ENCODE assay signal across 11 cellular contexts in the genomic region with DNA sequence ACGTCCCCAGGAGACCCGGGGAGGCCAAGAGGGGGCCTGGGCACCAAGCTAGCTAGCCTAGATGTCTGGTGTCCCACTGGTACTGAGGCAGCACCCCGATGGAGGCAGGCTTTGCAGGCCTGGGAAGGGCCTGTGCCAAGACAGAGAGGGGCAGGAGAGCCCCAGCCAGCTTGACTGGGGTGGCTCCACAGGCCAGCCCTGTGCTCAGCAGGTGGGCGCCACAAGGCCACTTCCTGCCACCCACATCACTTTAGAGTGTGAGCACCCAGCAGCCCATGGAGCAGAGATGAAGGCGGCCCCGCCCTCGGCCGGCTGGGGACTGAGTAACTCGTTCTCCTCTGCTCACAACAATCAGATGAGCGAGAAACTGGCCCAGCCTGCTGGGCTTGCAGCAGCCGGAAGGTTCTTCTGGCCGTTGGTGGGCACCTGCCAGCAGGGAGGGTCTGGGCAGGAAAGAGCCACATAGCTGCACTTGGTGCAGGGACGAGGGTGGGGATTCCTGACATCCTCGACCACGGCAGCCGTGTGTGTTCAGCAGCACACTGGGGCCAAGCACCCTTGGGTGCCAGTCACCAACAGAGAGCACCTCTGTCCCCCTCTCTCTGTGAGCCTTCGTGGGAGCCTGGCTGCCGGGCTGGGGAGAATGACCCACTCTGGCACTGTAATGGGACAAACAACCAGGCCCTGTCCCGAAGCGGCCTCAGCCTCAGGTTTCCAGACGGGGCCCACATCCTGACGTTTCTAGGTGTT. TPM values are rescaled to one million over a fixed set of nuclear protein-coding genes. Genes with fewer than 3 reads are reported as not detected.
DNase-seq lines count a peak whose midpoint lies in the region; ATAC-seq and TF ChIP-seq lines count a peak whose summit lies in the region.
"Had no signal": no experiment of that assay in that cellular context is flagged by ENCODE, and none has a peak within 500 bp of the region (broad histone marks: within the 10 kb centered on the region; RNA-seq: fewer than 3 reads in every experiment).

No MANE protein-coding gene starts in this region.

- no peak overlapping the region for H3K4me3 ChIP-seq in GM23248
- H3K4me3 ChIP-seq in right cardiac atrium (ENCODE audit: low read length): no peak overlapping the region
- no peak overlapping the region for H3K4me3 ChIP-seq in stomach
- H3K4me3 ChIP-seq: smooth muscle cell had no signal

- H3K36me3 ChIP-seq in GM23248 (ENCODE audit: low read depth) (no peaks in the 10 kb centered on the region), stomach (no peaks in the 10 kb centered on the region)

- 0 out of 2 replicates have a peak overlapping the region, but pooled peaks have one; percentile 12 for H3K9ac ChIP-seq in GM23248

- H3K27ac Mint-ChIP-seq in T-cell: no peak overlapping the region
- H3K27ac Mint-ChIP-seq: memory B cell had no signal

- no peaks in the 10 kb centered on the region for H3K9me2 ChIP-seq in GM23248 (ENCODE audit: insufficient read depth)

- peaks cover 16 to 37% (median 30%) of the 10 kb centered on the region in 3 donors for H3K4me1 Mint-ChIP-seq in T-cell

- in situ Hi-C loops in GM23248 (cut with MboI): no loop called here

- H3K79me2 ChIP-seq in GM23248 (ENCODE audit: insufficient read depth): peaks cover 95% of the 10 kb centered on the region

- no peaks in the 10 kb centered on the region for H3K36me3 Mint-ChIP-seq in T-cell
- H3K36me3 Mint-ChIP-seq: memory B cell had no signal

- no peak for TF ChIP-seq CTCF in stomach (IDR thresholded peaks at IDR 0.05)

- POLR2A ChIA-PET in T-cell (lab: Charles Lee): no interaction called here

- H3K4me2 ChIP-seq in GM23248 (ENCODE audit: unreplicated experiment): peak overlapping the region; percentile 35
- H3K4me2 ChIP-seq: smooth muscle cell had no signal

- CTCF ChIA-PET in T-cell (lab: Charles Lee): no interaction called here

- 67 to 70% methylated on average over 19 to 22 of the region's 22 CpGs for WGBS in GM23248 (ENCODE audit: low coverage in 1 of 2, low lambda C conversion rate in 2 of 2, missing lambda C conversion rate in 2 of 2), 2 experiments
- WGBS in right cardiac atrium: 86% methylated on average over 22 of the region's 22 CpGs
- WGBS in stomach, 5 donors: 71 to 92% (median 77%) methylated on average over 17 to 22 of the region's 22 CpGs

- no peak for TF ChIP-seq POLR2A in stomach (IDR thresholded peaks at IDR 0.05)

- H3F3A ChIP-seq in GM23248 (ENCODE audit: insufficient read depth): 0 out of 2 replicates have a peak, but pooled peaks cover 9% of the 10 kb centered on the region

- H4K20me1 ChIP-seq in GM23248 (ENCODE audit: insufficient read depth): no peaks in the 10 kb centered on the region

- H3K27me3 ChIP-seq in GM23248 (replicated peaks; ENCODE audit: insufficient read depth) (no peaks in the 10 kb centered on the region), right cardiac atrium (ENCODE audit: control insufficient read depth, insufficient read depth) (no peaks in the 10 kb centered on the region), stomach (no peaks in the 10 kb centered on the region)

- intact Hi-C loops in right cardiac atrium (cut with DNase I): no loop called here
- intact Hi-C loops in stomach (cut with DNase I; ENCODE audit: low total_unique reads): no loop called here

- no peak for TF ChIP-seq EP300 in stomach (IDR thresholded peaks at IDR 0.05)

- H3K4me3 Mint-ChIP-seq in T-cell: peak overlapping the region in 1 of 3 donors; percentile 37
- H3K4me3 Mint-ChIP-seq: memory B cell had no signal

- no peaks in the 10 kb centered on the region for H3K9me3 Mint-ChIP-seq in T-cell
- H3K9me3 Mint-ChIP-seq: memory B cell had no signal

- H3K4me1 ChIP-seq in GM23248 (ENCODE audit: insufficient read depth) (peaks cover 70% of the 10 kb centered on the region), right cardiac atrium (ENCODE audit: control insufficient read depth, insufficient read depth, low read length) (peaks cover 27% of the 10 kb centered on the region), stomach (peaks cover 53 to 100% (median 78%) of the 10 kb centered on the region in 4 donors)

- H2AFZ ChIP-seq in GM23248: no peak overlapping the region

- peak; percentile 68 for DNase-seq in GM23248
- DNase-seq in T-cell: peak in 10 of 34 experiments; percentile 15 to 51 (median 28)
- DNase-seq in right cardiac atrium: peak; percentile 12 to 51 (median 41)
- no peak for DNase-seq in stomach
- DNase-seq in DMS153 (lab: John Stamatoyannopoulos, UW): no peak
- no peak for DNase-seq in DMS153 treated with DMSO at 0.1 percent for 48 hours (lab: John Stamatoyannopoulos, UW; ENCODE audit: unreplicated experiment)
- DNase-seq in AML-193 (lab: John Stamatoyannopoulos, UW): no peak
- DNase-seq: activated effector memory CD4-positive, alpha-beta T cell treated with Interleukin-2 at 50 U/mL for 16 hours; cortex of kidney had no signal

- H3K9me3 ChIP-seq in GM23248 (ENCODE audit: low read depth) (no peaks in the 10 kb centered on the region), right cardiac atrium (ENCODE audit: control insufficient read depth, low read length) (no peaks in the 10 kb centered on the region), stomach (no peaks in the 10 kb centered on the region)

- ATAC-seq in T-cell (replicated peaks in 1 of 4) (peak; percentile 32 to 62 (median 46)), right cardiac atrium (no peak)

- no peak overlapping the region for H3K27ac ChIP-seq in GM23248
- no peak overlapping the region for H3K27ac ChIP-seq in right cardiac atrium (ENCODE audit: low read length)
- peak overlapping the region in 4 of 5 donors; percentile 56 to 90 (median 84) for H3K27ac ChIP-seq in stomach

- peaks cover 5 to 13% of the 10 kb centered on the region in 2 donors for H3K27me3 Mint-ChIP-seq in T-cell

RNA-seq across cellular contexts. Expression of gene OSBPL5, which starts 7.6 kb away (rescaled TPM):
- total RNA-seq in GM23248 (2014; rRNA removed; shearing (Covaris generic)): 47.6 and 57.6 TPM in 2 replicates
- polyA plus RNA-seq in GM23248 (2016; fragmentation: Nextera tagmentation; extraction: Ambion mirVana) (25.3 and 27.9 TPM in 2 replicates), right cardiac atrium (10.3 TPM), stomach (10 to 100 TPM in 1 of 3 donors, 1 to 10 TPM in 2; 8.6 to 16.6 (median 9.2) TPM)
- total RNA-seq in T-cell (10 to 100 TPM; 11.2 to 41.5 (median 20.9) TPM), right cardiac atrium (10 to 100 TPM; 14.1 to 19.1 (median 15.4) TPM), stomach (100 to 1,000 TPM in 1 of 5 donors, 10 to 100 TPM in 4; 24.3 to 127 (median 38.2) TPM)

Comparison
In these comparisons a context has a peak if more than half of its experiments do, and no peak if none do; other contexts are left out.
1. DNase-seq: peak in GM23248 (single experiment) and right cardiac atrium (3 of 3); none in stomach (single experiment), DMS153 (single experiment), DMS153 treated with DMSO at 0.1 percent for 48 hours (single experiment) and AML-193 (0 of 2).
2. H3K27ac ChIP-seq: peak in stomach (4 of 5); none in GM23248 (single experiment) and right cardiac atrium (single experiment).
3. ATAC-seq: peak in T-cell (4 of 4); none in right cardiac atrium (0 of 2).